In genomic region chr3:135368316-135368715, GRCh38 we compare ENCODE assay signal across 23 cellular contexts.
"Had no signal": no experiment of that assay in that cellular context is flagged by ENCODE, and none has a peak within 500 bp of the region (broad histone marks: within the 10 kb centered on the region; RNA-seq: fewer than 3 reads in every experiment).

No MANE protein-coding gene starts in this region.

- ATAC-seq: activated CD4-positive, CD25-positive, alpha-beta regulatory T cell treated with anti-CD3 and anti-CD28 coated beads, Interleukin-2, amount 50 U/mL, for 24 hours; activated CD8-positive, alpha-beta T cell treated with anti-CD3 and anti-CD28 coated beads, Interleukin-2, amount 10 ng/mL, durations not matched to agents 7 days and 5 days; activated naive CD8-positive, alpha-beta T cell treated with anti-CD3 and anti-CD28 coated beads, Interleukin-2, amount 50 U/mL, for 24 hours; left colon; lower lobe of right lung; naive thymus-derived CD8-positive, alpha-beta T cell; sciatic nerve; stimulated activated memory B cell treated with anti-CD40 and anti-IgM and Interleukin-4, amounts not matched to agents 10 μg/mL and 1 μg/mL and 100 μg/mL, for 72 hours had no signal

- H3K4me1 ChIP-seq: lower lobe of right lung, parathyroid adenoma, testis had no signal

- H3K27ac ChIP-seq: dorsolateral prefrontal cortex, epithelial cell of prostate, lower lobe of right lung, neutrophil, parathyroid adenoma, testis had no signal

- H3K36me3 ChIP-seq: lower lobe of right lung, neutrophil had no signal

- H3K9me3 ChIP-seq: lower lobe of right lung, neutrophil, testis had no signal

- DNase-seq: activated CD4-positive, alpha-beta T cell treated with anti-CD3 and anti-CD28 coated beads, Interleukin-2, amount 10 ng/mL, durations not matched to agents 7 days and 5 days; activated CD8-positive, alpha-beta T cell treated with anti-CD3 and anti-CD28 coated beads, Interleukin-2, amount 10 ng/mL, durations not matched to agents 7 days and 5 days; activated naive CD4-positive, alpha-beta T cell treated with anti-CD3 and anti-CD28 coated beads, Interleukin-2, amount 10 ng/mL, durations not matched to agents 7 days and 5 days; activated naive CD8-positive, alpha-beta T cell treated with anti-CD3 and anti-CD28 coated beads, Interleukin-2, amount 50 U/mL, for 24 hours; activated T-cell treated with anti-CD3 and anti-CD28 coated beads, Interleukin-2, amount 50 U/mL, for 24 hours; anterior cingulate cortex; dorsolateral prefrontal cortex; endodermal cell; foreskin melanocyte; glutamatergic neuron; hippocampal formation; left colon; lower lobe of right lung; naive thymus-derived CD8-positive, alpha-beta T cell; stimulated activated CD4-positive, alpha-beta T cell treated with anti-CD3 and anti-CD28 coated beads, Interleukin-4, amount 100 ng/mL, for 4 hours; testis had no signal

- H3K4me3 ChIP-seq: dorsolateral prefrontal cortex, lower lobe of right lung, smooth muscle cell, testis had no signal

- H3K27me3 ChIP-seq: neutrophil, testis had no signal
